11 cellular contexts compared by ENCODE assay signal in genomic region chr5:112979723-112980122, GRCh38. TPM values are rescaled to one million over a fixed set of nuclear protein-coding genes. Genes with fewer than 3 reads are reported as not detected.
DNase-seq lines count a peak whose midpoint lies in the region; ATAC-seq, FAIRE-seq and TF ChIP-seq lines count a peak whose summit lies in the region.
"Had no signal": no experiment of that assay in that cellular context is flagged by ENCODE, and none has a peak within 500 bp of the region (broad histone marks: within the 10 kb centered on the region; RNA-seq: fewer than 3 reads in every experiment).

No MANE protein-coding gene starts in this region.

- H4K20me1 ChIP-seq in Karpas-422 (ENCODE audit: insufficient read depth, low read depth, low read length), result peaks cover 19% of the 10 kb centered on the region

- no peak overlapping the region for H2AFZ ChIP-seq in Karpas-422 (ENCODE audit: low read length)

- DNase-seq in Caco-2 (no peak), Karpas-422 (no peak), DMS79 treated with DMSO at 0.1 percent for 48 hours (lab: John Stamatoyannopoulos, UW) (no peak), kidney (no peak)
- no peak for DNase-seq in central memory CD8-positive, alpha-beta T cell (ENCODE audit: low spot score in 2 of 2)
- DNase-seq: adrenal gland, islet precursor cell, NCI-H1436 had no signal

- POLR2A ChIA-PET in Caco-2 (lab: Charles Lee), result no interaction called here

- H3K79me2 ChIP-seq in Karpas-422 (ENCODE audit: low read length), result peaks cover 81% of the 10 kb centered on the region

- no peak overlapping the region for H3K27ac Mint-ChIP-seq in Caco-2 (ENCODE audit: unreplicated experiment)
- peak overlapping the region; percentile 97 for H3K27ac Mint-ChIP-seq in central memory CD8-positive, alpha-beta T cell (ENCODE audit: low read depth)
- peak overlapping the region; percentile 9 to 40 (median 33) for H3K27ac Mint-ChIP-seq in nephron

- H3K4me1 ChIP-seq in Caco-2, result peaks cover 24% of the 10 kb centered on the region
- H3K4me1 ChIP-seq in Karpas-422 (ENCODE audit: low read length), result peaks cover 34% of the 10 kb centered on the region
- H3K4me1 ChIP-seq in kidney (ENCODE audit: control insufficient read depth in 1 of 2, insufficient read depth in 1 of 2, low read depth in 1 of 2, low read length in 2 of 2), result peaks cover 6 to 7% of the 10 kb centered on the region in 2 donors

- no peak for FAIRE-seq in kidney (lab: Jason Lieb, UNC)

- H3K9ac ChIP-seq in Karpas-422 (ENCODE audit: low read length) (no peak overlapping the region), kidney (ENCODE audit: low read length in 2 of 2) (no peak overlapping the region)

- H3K27ac ChIP-seq in Karpas-422 (ENCODE audit: low read length) (peak overlapping the region; percentile 8; the same call in 1 of the 2 replicates), kidney (ENCODE audit: low read depth in 2 of 2, low read length in 2 of 2) (no peak overlapping the region)
- H3K27ac ChIP-seq: adrenal gland had no signal

- H3K36me3 Mint-ChIP-seq in Caco-2 (ENCODE audit: insufficient read depth, unreplicated experiment) (peaks cover 56% of the 10 kb centered on the region), nephron (ENCODE audit: low read depth) (peaks cover 35% of the 10 kb centered on the region)
- peaks cover 23% of the 10 kb centered on the region for H3K36me3 Mint-ChIP-seq in central memory CD8-positive, alpha-beta T cell (ENCODE audit: insufficient read depth)

- peaks cover 35% of the 10 kb centered on the region for H3K4me1 Mint-ChIP-seq in Caco-2 (ENCODE audit: low read depth, unreplicated experiment)
- peaks cover 73% of the 10 kb centered on the region for H3K4me1 Mint-ChIP-seq in central memory CD8-positive, alpha-beta T cell
- peaks cover 73% of the 10 kb centered on the region for H3K4me1 Mint-ChIP-seq in nephron

- BruUV-seq in Caco-2 (replicated peaks; lab: Mats Ljungman, UMichigan), result no TSS peak

- peak overlapping the region; percentile 91 for H3K4me2 ChIP-seq in Karpas-422 (ENCODE audit: low read depth, low read length, poor library complexity, severe bottlenecking)

- TF ChIP-seq CTCF in Caco-2 (IDR thresholded peaks at IDR 0.05; ENCODE audit: insufficient read depth in 1 of 2, low read depth in 1 of 2, low read length in 1 of 2, severe bottlenecking in 1 of 2, unreplicated experiment in 1 of 2) (no peak), nephron (IDR thresholded peaks at IDR 0.05; ENCODE audit: unreplicated experiment in 3 of 3) (no peak), kidney (IDR thresholded peaks at IDR 0.05; ENCODE audit: borderline replicate concordance, extremely low read depth, insufficient read depth) (no peak)

- intact Hi-C loops in Caco-2 (cut with micrococcal nuclease; ENCODE audit: unreplicated experiment), result no loop called here
- intact Hi-C loops in kidney (cut with DNase I), result no loop called here

- H3K9me2 ChIP-seq in Karpas-422 (replicated peaks; ENCODE audit: insufficient read depth, low read length), result no peaks in the 10 kb centered on the region

- no peak for ATAC-seq in central memory CD8-positive, alpha-beta T cell (replicated peaks; ENCODE audit: extremely low read depth, poor library complexity, severe bottlenecking)
- no peak for ATAC-seq in GM19035 (IDR thresholded peaks at IDR 0.05; ENCODE audit: unreplicated experiment)

- H3K27me3 ChIP-seq in Caco-2 (replicated peaks; ENCODE audit: control insufficient read depth, insufficient read depth, low read length), result no peaks in the 10 kb centered on the region
- H3K27me3 ChIP-seq in Karpas-422 (ENCODE audit: low read length), result no peaks in the 10 kb centered on the region
- H3K27me3 ChIP-seq: adrenal gland had no signal

- H3K27me3 Mint-ChIP-seq in Caco-2 (ENCODE audit: insufficient read depth, unreplicated experiment) (no peaks in the 10 kb centered on the region), nephron (ENCODE audit: low read depth) (no peaks in the 10 kb centered on the region)
- H3K27me3 Mint-ChIP-seq in central memory CD8-positive, alpha-beta T cell, result no peaks in the 10 kb centered on the region

- no peak overlapping the region for H3K4me3 ChIP-seq in Caco-2 (ENCODE audit: low read depth, low read length)
- peak overlapping the region; percentile 96 for H3K4me3 ChIP-seq in Karpas-422 (ENCODE audit: low read length)
- no peak overlapping the region for H3K4me3 ChIP-seq in kidney (ENCODE audit: low read length in 2 of 2)
- H3K4me3 ChIP-seq: HAP-1 had no signal

- H3K9me3 ChIP-seq in Caco-2 (no peaks in the 10 kb centered on the region), Karpas-422 (ENCODE audit: low read length) (no peaks in the 10 kb centered on the region), kidney (ENCODE audit: control insufficient read depth in 1 of 2, low read length in 2 of 2) (no peaks in the 10 kb centered on the region)
- H3K9me3 ChIP-seq: adrenal gland, HAP-1 had no signal

- H3K4me3 Mint-ChIP-seq in Caco-2 (ENCODE audit: unreplicated experiment), result peak overlapping the region; percentile 36
- H3K4me3 Mint-ChIP-seq in central memory CD8-positive, alpha-beta T cell, result peak overlapping the region; percentile 55
- H3K4me3 Mint-ChIP-seq in nephron, result peak overlapping the region; percentile 67 to 87 (median 78)

- H3K9me3 Mint-ChIP-seq in Caco-2 (ENCODE audit: unreplicated experiment), result no peaks in the 10 kb centered on the region
- no peaks in the 10 kb centered on the region for H3K9me3 Mint-ChIP-seq in central memory CD8-positive, alpha-beta T cell
- no peaks in the 10 kb centered on the region for H3K9me3 Mint-ChIP-seq in nephron

- CTCF ChIA-PET in Caco-2 (lab: Charles Lee), result no interaction called here

- H3K36me3 ChIP-seq in Caco-2 (ENCODE audit: control insufficient read depth, insufficient read depth, low read length) (no peaks in the 10 kb centered on the region), Karpas-422 (ENCODE audit: insufficient read depth, low read length) (peaks cover 34% of the 10 kb centered on the region), kidney (ENCODE audit: control insufficient read depth in 1 of 2, insufficient read depth in 2 of 2, low read length in 2 of 2) (no peaks in the 10 kb centered on the region)
- H3K36me3 ChIP-seq: adrenal gland had no signal

RNA-seq across cellular contexts. Expression of gene DCP2, which starts 3.1 kb away (rescaled TPM):
- total RNA-seq in Caco-2 (2022) (146 and 149 TPM in 2 replicates), kidney (43.0 TPM)
- 74.2 and 128 TPM in 2 replicates for total RNA-seq in Karpas-422 (2014; rRNA removed; shearing (Covaris generic); ENCODE audit: low replicate concordance)
- 6.9 TPM for polyA plus RNA-seq in kidney (ENCODE audit: insufficient read depth, low read depth, low replicate concordance)

RNA-seq across cellular contexts. Expression of gene REEP5, which starts 57.7 kb away (rescaled TPM):
- 88.2 and 99.3 TPM in 2 replicates for total RNA-seq in Caco-2 (2022)
- 127 and 197 TPM in 2 replicates for total RNA-seq in Karpas-422 (2014; rRNA removed; shearing (Covaris generic); ENCODE audit: low replicate concordance)
- 132 TPM for total RNA-seq in kidney
- 157 TPM for polyA plus RNA-seq in kidney (ENCODE audit: insufficient read depth, low read depth, low replicate concordance)
